In the genomic region with DNA sequence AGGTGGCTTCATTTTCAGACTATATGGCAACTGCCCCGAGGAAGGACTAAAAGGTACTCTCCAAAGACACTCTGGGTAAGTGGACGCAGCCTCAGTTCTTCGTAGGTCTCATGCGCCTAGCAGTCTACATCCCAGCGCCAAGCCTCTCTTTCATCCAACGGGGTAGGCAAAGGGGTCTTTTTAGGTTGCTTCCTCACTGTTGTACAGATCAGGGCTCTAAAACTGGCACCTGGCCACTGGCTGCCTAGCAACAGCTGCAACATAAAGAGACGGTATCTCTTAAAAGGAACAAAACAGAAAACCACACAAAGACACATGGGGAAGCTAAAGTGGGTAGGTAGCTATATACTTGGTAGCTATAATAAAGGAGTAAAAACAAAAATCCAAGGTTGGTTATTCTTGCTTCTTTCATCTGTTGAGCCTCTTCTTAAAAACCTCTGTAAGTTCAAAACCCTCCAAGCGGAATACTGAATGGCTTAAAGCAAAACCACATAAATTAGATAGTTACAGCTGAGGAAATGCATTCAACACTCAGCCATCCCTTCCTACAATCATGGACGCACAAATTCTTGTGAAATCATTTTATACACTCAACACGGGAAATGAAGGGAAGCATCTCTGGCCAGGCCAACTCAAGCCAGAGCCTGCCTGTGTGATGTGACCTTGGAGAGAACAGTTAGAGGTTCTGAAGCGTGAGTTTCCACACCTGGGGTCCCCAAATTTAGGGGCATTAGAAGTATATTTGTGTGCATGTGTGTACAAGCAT, we compare ENCODE assay signal across 8 cellular contexts. TPM values are rescaled to one million over a fixed set of nuclear protein-coding genes. Genes with fewer than 3 reads are reported as not detected.
A peak's percentile ranks its signal among the peaks of the same experiment; 100 is the strongest.
DNase-seq lines count a peak whose midpoint lies in the region; ATAC-seq and TF ChIP-seq lines count a peak whose summit lies in the region.

No MANE protein-coding gene starts in this region.

- H3K4me1 Mint-ChIP-seq in stimulated activated effector memory CD8-positive, alpha-beta T cell treated with anti-CD3 and anti-CD28 coated beads, Interleukin-12 subunit alpha, Interleukin-12 subunit beta, amount 100 ng/mL, for 72 hours: peaks cover 65% of the 10 kb centered on the region

- H3K9me3 Mint-ChIP-seq in stimulated activated effector memory CD8-positive, alpha-beta T cell treated with anti-CD3 and anti-CD28 coated beads, Interleukin-12 subunit alpha, Interleukin-12 subunit beta, amount 100 ng/mL, for 72 hours: no peaks in the 10 kb centered on the region

- H3K36me3 Mint-ChIP-seq in stimulated activated effector memory CD8-positive, alpha-beta T cell treated with anti-CD3 and anti-CD28 coated beads, Interleukin-12 subunit alpha, Interleukin-12 subunit beta, amount 100 ng/mL, for 72 hours: peaks cover 48% of the 10 kb centered on the region

- peak; percentile 73 for DNase-seq in DMS153 treated with DMSO at 0.1 percent for 48 hours (lab: John Stamatoyannopoulos, UW; ENCODE audit: unreplicated experiment)
- DNase-seq in NCI-H748 treated with DMSO at 0.1 percent for 48 hours (lab: John Stamatoyannopoulos, UW): peak; percentile 49
- peak; percentile 67 for DNase-seq in activated T-helper 1 cell treated with Interleukin-2 at 50 U/mL for 16 hours (ENCODE audit: low read depth)
- DNase-seq in left ventricle myocardium inferior: peak; percentile 74
- peak in 1 of 2 donors; percentile 73 for DNase-seq in stimulated activated effector memory CD8-positive, alpha-beta T cell treated with anti-CD3 and anti-CD28 coated beads, Interleukin-12 subunit alpha, Interleukin-12 subunit beta, amount 100 ng/mL, for 72 hours (ENCODE audit: low spot score in 2 of 2)
- DNase-seq in AG08395 (ENCODE audit: low spot score): no peak
- DNase-seq in middle frontal gyrus (ENCODE audit: extremely low spot score, low spot score): no peak

- no peaks in the 10 kb centered on the region for H3K27me3 ChIP-seq in left ventricle myocardium inferior (ENCODE audit: low read depth)

- peak; percentile 69 for ATAC-seq in HG03108 (IDR thresholded peaks at IDR 0.05; ENCODE audit: unreplicated experiment)
- peak; percentile 81 for ATAC-seq in stimulated activated effector memory CD8-positive, alpha-beta T cell treated with anti-CD3 and anti-CD28 coated beads, Interleukin-12 subunit alpha, Interleukin-12 subunit beta, amount 100 ng/mL, for 72 hours

- no peaks in the 10 kb centered on the region for H3K9me3 ChIP-seq in left ventricle myocardium inferior (replicated peaks)

- no peak overlapping the region for H3K4me3 ChIP-seq in left ventricle myocardium inferior

- H3K27ac ChIP-seq in left ventricle myocardium inferior (replicated peaks): peak overlapping the region; percentile 60

- peak overlapping the region; percentile 93 for H3K27ac Mint-ChIP-seq in stimulated activated effector memory CD8-positive, alpha-beta T cell treated with anti-CD3 and anti-CD28 coated beads, Interleukin-12 subunit alpha, Interleukin-12 subunit beta, amount 100 ng/mL, for 72 hours

- TF ChIP-seq CTCF in left ventricle myocardium inferior (IDR thresholded peaks at IDR 0.05; ENCODE audit: borderline replicate concordance): no peak

- peak overlapping the region; percentile 67 for H3K4me3 Mint-ChIP-seq in stimulated activated effector memory CD8-positive, alpha-beta T cell treated with anti-CD3 and anti-CD28 coated beads, Interleukin-12 subunit alpha, Interleukin-12 subunit beta, amount 100 ng/mL, for 72 hours

- H3K4me1 ChIP-seq in left ventricle myocardium inferior: peaks cover 68% of the 10 kb centered on the region

- intact Hi-C loops in left ventricle myocardium inferior (cut with micrococcal nuclease): no loop called here

- no peaks in the 10 kb centered on the region for H3K36me3 ChIP-seq in left ventricle myocardium inferior

RNA-seq across cellular contexts. Expression of gene CYTH1, which starts 22.7 kb away (rescaled TPM):
- total RNA-seq in left ventricle myocardium inferior: 28.9 TPM

Comparison
In these comparisons a context has a peak if more than half of its experiments do, and no peak if none do; other contexts are left out.
1. DNase-seq: peak in DMS153 treated with DMSO at 0.1 percent for 48 hours (single experiment), NCI-H748 treated with DMSO at 0.1 percent for 48 hours (single experiment), activated T-helper 1 cell treated with Interleukin-2 at 50 U/mL for 16 hours (single experiment) and left ventricle myocardium inferior (single experiment); none in AG08395 (single experiment) and middle frontal gyrus (single experiment).